ENCODE assay signal across 2 cellular contexts in the genomic region with DNA sequence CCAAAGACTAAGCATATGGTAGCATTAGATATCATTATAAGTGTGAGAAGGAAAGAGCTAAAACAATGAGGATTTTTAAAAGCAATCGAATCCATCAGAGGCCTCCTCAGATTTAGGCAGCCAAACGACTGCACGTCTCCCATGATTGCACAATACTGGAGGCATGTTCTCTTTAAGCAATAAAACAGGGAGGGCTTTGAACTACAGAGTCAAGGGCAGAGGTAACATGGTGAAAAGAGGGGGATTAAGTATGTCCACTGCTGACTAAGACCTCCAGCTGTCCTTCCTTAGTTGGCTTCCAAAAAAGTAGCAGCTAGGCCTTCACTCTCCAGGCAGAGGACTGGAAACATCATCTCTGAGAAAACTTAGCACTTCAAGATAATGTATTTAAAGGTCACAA.
TF ChIP-seq lines count a peak whose summit lies in the region.

No MANE protein-coding gene starts in this region.

TF ChIP-seq in SK-N-SH, 30 proteins besides CTCF, POLR2A, EP300 and RAD21 (continued from another document):
- TF ChIP-seq, protein P1, sequence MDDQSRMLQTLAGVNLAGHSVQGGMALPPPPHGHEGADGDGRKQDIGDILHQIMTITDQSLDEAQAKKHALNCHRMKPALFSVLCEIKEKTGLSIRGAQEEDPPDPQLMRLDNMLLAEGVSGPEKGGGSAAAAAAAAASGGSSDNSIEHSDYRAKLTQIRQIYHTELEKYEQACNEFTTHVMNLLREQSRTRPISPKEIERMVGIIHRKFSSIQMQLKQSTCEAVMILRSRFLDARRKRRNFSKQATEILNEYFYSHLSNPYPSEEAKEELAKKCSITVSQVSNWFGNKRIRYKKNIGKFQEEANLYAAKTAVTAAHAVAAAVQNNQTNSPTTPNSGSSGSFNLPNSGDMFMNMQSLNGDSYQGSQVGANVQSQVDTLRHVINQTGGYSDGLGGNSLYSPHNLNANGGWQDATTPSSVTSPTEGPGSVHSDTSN (IDR thresholded peaks at IDR 0.05): peak; percentile 19; the same call in 1 of the 2 replicates
- no peak for TF ChIP-seq REST (IDR thresholded peaks at IDR 0.05; ENCODE audit: low read depth, low read length)
- no peak for TF ChIP-seq POLR2AphosphoS5 (IDR thresholded peaks at IDR 0.05; ENCODE audit: low read depth, low read length)
- TF ChIP-seq SIN3A (IDR thresholded peaks at IDR 0.05; ENCODE audit: borderline replicate concordance, low read depth, low read length): no peak

TF ChIP-seq in SK-N-SH treated with all-trans-retinoic acid at 6 μM for 48 hours, 23 proteins besides CTCF, POLR2A, EP300 and RAD21:
- TF ChIP-seq, protein P2, sequence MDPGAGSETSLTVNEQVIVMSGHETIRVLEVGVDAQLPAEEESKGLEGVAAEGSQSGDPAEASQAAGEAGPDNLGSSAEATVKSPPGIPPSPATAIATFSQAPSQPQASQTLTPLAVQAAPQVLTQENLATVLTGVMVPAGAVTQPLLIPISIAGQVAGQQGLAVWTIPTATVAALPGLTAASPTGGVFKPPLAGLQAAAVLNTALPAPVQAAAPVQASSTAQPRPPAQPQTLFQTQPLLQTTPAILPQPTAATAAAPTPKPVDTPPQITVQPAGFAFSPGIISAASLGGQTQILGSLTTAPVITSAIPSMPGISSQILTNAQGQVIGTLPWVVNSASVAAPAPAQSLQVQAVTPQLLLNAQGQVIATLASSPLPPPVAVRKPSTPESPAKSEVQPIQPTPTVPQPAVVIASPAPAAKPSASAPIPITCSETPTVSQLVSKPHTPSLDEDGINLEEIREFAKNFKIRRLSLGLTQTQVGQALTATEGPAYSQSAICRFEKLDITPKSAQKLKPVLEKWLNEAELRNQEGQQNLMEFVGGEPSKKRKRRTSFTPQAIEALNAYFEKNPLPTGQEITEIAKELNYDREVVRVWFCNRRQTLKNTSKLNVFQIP (CRISPR knock-in tag; IDR thresholded peaks at IDR 0.05; ENCODE audit: borderline replicate concordance, low read depth): no peak
- TF ChIP-seq ZFP3 (CRISPR knock-in tag; IDR thresholded peaks at IDR 0.05): no peak
- no peak for TF ChIP-seq ZFP30 (CRISPR knock-in tag; IDR thresholded peaks at IDR 0.05)
- TF ChIP-seq TCF4 (CRISPR knock-in tag; IDR thresholded peaks at IDR 0.05; ENCODE audit: borderline replicate concordance): no peak
- TF ChIP-seq PPARA (CRISPR knock-in tag; IDR thresholded peaks at IDR 0.05; ENCODE audit: borderline replicate concordance): no peak
- no peak for TF ChIP-seq ZNF565 (CRISPR knock-in tag; conservative IDR thresholded peaks at IDR 0.05; ENCODE audit: low read depth)
- no peak for TF ChIP-seq ESRRG (CRISPR knock-in tag; IDR thresholded peaks at IDR 0.05)
- TF ChIP-seq CSDC2 (CRISPR knock-in tag; IDR thresholded peaks at IDR 0.05): no peak
- TF ChIP-seq ZNF8 (CRISPR knock-in tag; IDR thresholded peaks at IDR 0.05): no peak
- TF ChIP-seq, protein P3, sequence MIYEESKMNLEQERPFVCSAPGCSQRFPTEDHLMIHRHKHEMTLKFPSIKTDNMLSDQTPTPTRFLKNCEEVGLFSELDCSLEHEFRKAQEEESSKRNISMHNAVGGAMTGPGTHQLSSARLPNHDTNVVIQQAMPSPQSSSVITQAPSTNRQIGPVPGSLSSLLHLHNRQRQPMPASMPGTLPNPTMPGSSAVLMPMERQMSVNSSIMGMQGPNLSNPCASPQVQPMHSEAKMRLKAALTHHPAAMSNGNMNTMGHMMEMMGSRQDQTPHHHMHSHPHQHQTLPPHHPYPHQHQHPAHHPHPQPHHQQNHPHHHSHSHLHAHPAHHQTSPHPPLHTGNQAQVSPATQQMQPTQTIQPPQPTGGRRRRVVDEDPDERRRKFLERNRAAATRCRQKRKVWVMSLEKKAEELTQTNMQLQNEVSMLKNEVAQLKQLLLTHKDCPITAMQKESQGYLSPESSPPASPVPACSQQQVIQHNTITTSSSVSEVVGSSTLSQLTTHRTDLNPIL (CRISPR knock-in tag; IDR thresholded peaks at IDR 0.05; ENCODE audit: low read depth): no peak
